In genomic region chr19:815775-816499, GRCh38 we compare ENCODE assay signal across 2 cellular contexts.
A peak's percentile ranks its signal among the peaks of the same experiment; 100 is the strongest.
TF ChIP-seq lines count a peak whose summit lies in the region.

No MANE protein-coding gene starts in this region.

TF ChIP-seq in IMR-90, 13 proteins besides CTCF, POLR2A, EP300 and RAD21:
- TF ChIP-seq SMC3 (IDR thresholded peaks at IDR 0.05; ENCODE audit: low read depth, low read length) (no peak), BHLHE40 (IDR thresholded peaks at IDR 0.05; ENCODE audit: low read depth, low read length) (no peak), MAZ (IDR thresholded peaks at IDR 0.05; ENCODE audit: borderline replicate concordance, low read depth, low read length) (no peak)
- TF ChIP-seq, protein P1, sequence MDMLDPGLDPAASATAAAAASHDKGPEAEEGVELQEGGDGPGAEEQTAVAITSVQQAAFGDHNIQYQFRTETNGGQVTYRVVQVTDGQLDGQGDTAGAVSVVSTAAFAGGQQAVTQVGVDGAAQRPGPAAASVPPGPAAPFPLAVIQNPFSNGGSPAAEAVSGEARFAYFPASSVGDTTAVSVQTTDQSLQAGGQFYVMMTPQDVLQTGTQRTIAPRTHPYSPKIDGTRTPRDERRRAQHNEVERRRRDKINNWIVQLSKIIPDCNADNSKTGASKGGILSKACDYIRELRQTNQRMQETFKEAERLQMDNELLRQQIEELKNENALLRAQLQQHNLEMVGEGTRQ (IDR thresholded peaks at IDR 0.05; ENCODE audit: low read depth, low read length), result no peak

TF ChIP-seq in H1, 55 proteins besides CTCF, POLR2A, EP300 and RAD21:
- TF ChIP-seq POLR2AphosphoS5 (IDR thresholded peaks at IDR 0.05; ENCODE audit: low read depth, low read length) (peak; percentile 59), RXRA (IDR thresholded peaks at IDR 0.05; ENCODE audit: insufficient read depth, low read depth, low read length) (no peak)
